Comparison of ENCODE assay signal across 8 cellular contexts in genomic region chr14:68547305-68548193, GRCh38.
DNase-seq lines count a peak whose midpoint lies in the region; TF ChIP-seq lines count a peak whose summit lies in the region.

No MANE protein-coding gene starts in this region.

- no peaks in the 10 kb centered on the region for H3K36me3 ChIP-seq in ascending aorta

- H3K4me1 ChIP-seq in ascending aorta: peaks cover 27 to 74% of the 10 kb centered on the region in 2 donors

- TF ChIP-seq CTCF in ascending aorta (IDR thresholded peaks at IDR 0.05): peak in 1 of 3 experiments; percentile 5

- no peak overlapping the region for H3K4me3 ChIP-seq in ascending aorta
- no peak overlapping the region for H3K4me3 ChIP-seq in skin epidermis

- intact Hi-C loops in ascending aorta (cut with DNase I): loop anchor here (2.0 to 10.0 kb wide), 9 partner anchors 21 to 605 kb away; partner anchors contain the start of gene ZFP36L1

- H3K27ac ChIP-seq in ascending aorta: peak overlapping the region; percentile 96 to 98
- peak overlapping the region; percentile 33 to 97 (median 91) for H3K27ac ChIP-seq in skin epidermis

- no peaks in the 10 kb centered on the region for H3K9me3 ChIP-seq in ascending aorta

- H3K27me3 ChIP-seq in ascending aorta: no peaks in the 10 kb centered on the region

- DNase-seq in H4 (ENCODE audit: low spot score) (peak; percentile 66), ascending aorta (ENCODE audit: low spot score in 2 of 2) (peak; percentile 63 to 96), hepatic stellate cell (ENCODE audit: low spot score) (peak; percentile 76), DMS 273 treated with DMSO at 0.1 percent for 48 hours (lab: John Stamatoyannopoulos, UW) (no peak), NCI-H146 treated with DMSO at 0.1 percent for 48 hours (lab: John Stamatoyannopoulos, UW; ENCODE audit: unreplicated experiment) (no peak), GM19240 (ENCODE audit: insufficient read length, low spot score) (no peak), NCI-H187 (lab: John Stamatoyannopoulos, UW) (no peak)

Comparison
In these comparisons a context has a peak if more than half of its experiments do, and no peak if none do; other contexts are left out.
1. DNase-seq: peak in H4 (single experiment), ascending aorta (2 of 2) and hepatic stellate cell (single experiment); none in DMS 273 treated with DMSO at 0.1 percent for 48 hours (single experiment), NCI-H146 treated with DMSO at 0.1 percent for 48 hours (single experiment), GM19240 (single experiment) and NCI-H187 (0 of 2).